In the genomic region with DNA sequence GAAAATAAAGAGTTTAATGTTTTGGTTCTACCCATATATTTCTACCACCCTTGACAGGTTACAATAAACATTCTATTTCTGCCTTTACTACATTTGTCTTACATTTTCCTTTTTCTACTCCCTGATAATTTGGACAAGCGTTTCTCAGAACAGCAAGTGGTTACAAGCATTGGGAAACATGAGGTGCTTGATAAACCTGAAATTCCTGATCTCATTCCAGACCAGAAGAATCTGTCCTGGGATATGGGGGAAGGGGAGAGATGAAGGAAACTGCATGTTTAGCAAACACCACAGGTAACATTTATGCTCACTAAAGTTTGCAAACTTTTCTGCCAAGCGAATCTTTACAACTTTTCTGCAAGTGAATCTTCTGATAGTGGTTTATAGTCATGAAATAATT, we compare ENCODE assay signal across 18 cellular contexts. TPM values are rescaled to one million over a fixed set of nuclear protein-coding genes. Genes with fewer than 3 reads are reported as not detected.
"Had no signal": no experiment of that assay in that cellular context is flagged by ENCODE, and none has a peak within 500 bp of the region (broad histone marks: within the 10 kb centered on the region; RNA-seq: fewer than 3 reads in every experiment).

No MANE protein-coding gene starts in this region.

- H3K27ac ChIP-seq: pancreas, stomach, vagina had no signal

- H3K9me3 ChIP-seq: pancreas, stomach, vagina had no signal

- H3K36me3 Mint-ChIP-seq: activated naive CD4-positive, alpha-beta T cell treated with anti-CD3 and anti-CD28 coated beads, Interleukin-2, amount 10 ng/mL, durations not matched to agents 7 days and 5 days had no signal

- H3K4me1 ChIP-seq: pancreas, stomach, vagina had no signal

- H3K36me3 ChIP-seq: pancreas, stomach, vagina had no signal

- H3K4me3 Mint-ChIP-seq: activated naive CD4-positive, alpha-beta T cell treated with anti-CD3 and anti-CD28 coated beads, Interleukin-2, amount 10 ng/mL, durations not matched to agents 7 days and 5 days; effector memory CD8-positive, alpha-beta T cell; T-helper 17 cell had no signal

- ATAC-seq: effector memory CD8-positive, alpha-beta T cell; T-helper 17 cell had no signal

- H3K27me3 Mint-ChIP-seq: activated naive CD4-positive, alpha-beta T cell treated with anti-CD3 and anti-CD28 coated beads, Interleukin-2, amount 10 ng/mL, durations not matched to agents 7 days and 5 days; effector memory CD8-positive, alpha-beta T cell; T-helper 17 cell had no signal

- H3K27me3 ChIP-seq: pancreas, stomach, vagina had no signal

- H3K27ac Mint-ChIP-seq: activated naive CD4-positive, alpha-beta T cell treated with anti-CD3 and anti-CD28 coated beads, Interleukin-2, amount 10 ng/mL, durations not matched to agents 7 days and 5 days; activated T-helper 2 cell treated with anti-CD3 and anti-CD28 coated beads, Interferon-gamma antibody, Interleukin-2, Interleukin-4, amounts not matched to agents 10 μg/mL and 5 μg/mL and 100 μg/mL, durations not matched to agents 14 hours and 24 hours and 36 hours; effector memory CD8-positive, alpha-beta T cell; T-helper 17 cell had no signal

- H3K4me1 Mint-ChIP-seq: activated naive CD4-positive, alpha-beta T cell treated with anti-CD3 and anti-CD28 coated beads, Interleukin-2, amount 10 ng/mL, durations not matched to agents 7 days and 5 days; T-helper 17 cell had no signal

- DNase-seq: activated CD4-positive, alpha-beta T cell treated with anti-CD3 and anti-CD28 coated beads, Interleukin-2, amount 50 U/mL, for 1 hour; activated naive CD4-positive, alpha-beta T cell treated with anti-CD3 and anti-CD28 coated beads, Interleukin-2, amount 10 ng/mL, durations not matched to agents 7 days and 5 days; activated T-cell treated with anti-CD3 and anti-CD28 coated beads for 4 hours; caudate nucleus; cortex of kidney; effector memory CD8-positive, alpha-beta T cell; erythroblast; midbrain; pancreas; retina; stimulated activated CD4-positive, alpha-beta T cell treated with anti-CD3 and anti-CD28 coated beads, Interleukin-15, amount 100 ng/mL, for 24 hours; stimulated activated CD4-positive, alpha-beta T cell treated with anti-CD3 and anti-CD28 coated beads, Interleukin-4, amount 100 ng/mL, for 4 hours; stomach; T-helper 17 cell had no signal

- H3K4me3 ChIP-seq: pancreas, stomach, vagina had no signal

RNA-seq across cellular contexts. Expression of a gene that starts 28.3 kb away (rescaled TPM):
- total RNA-seq: activated T-helper 2 cell treated with anti-CD3 and anti-CD28 coated beads, Interferon-gamma antibody, Interleukin-2, Interleukin-4, amounts not matched to agents 10 μg/mL and 5 μg/mL and 100 μg/mL, durations not matched to agents 14 hours and 24 hours and 36 hours; liver; pancreas; stomach had no signal
- polyA plus RNA-seq: adipose tissue, liver, pancreas had no signal
